16 cellular contexts compared by ENCODE assay signal in genomic region chr11:132463941-132464340, GRCh38.
DNase-seq lines count a peak whose midpoint lies in the region; ATAC-seq and TF ChIP-seq lines count a peak whose summit lies in the region.
"Had no signal": no experiment of that assay in that cellular context is flagged by ENCODE, and none has a peak within 500 bp of the region (broad histone marks: within the 10 kb centered on the region; RNA-seq: fewer than 3 reads in every experiment).

No MANE protein-coding gene starts in this region.

- no peak for TF ChIP-seq RAD21 in IMR-90 (IDR thresholded peaks at IDR 0.05; ENCODE audit: low read length)

- H2BK15ac ChIP-seq in IMR-90 (ENCODE audit: low read depth, low read length): no peak overlapping the region

- H3K4me2 ChIP-seq in IMR-90 (ENCODE audit: low read depth, low read length) (no peak overlapping the region), Karpas-422 (ENCODE audit: low read depth, low read length, poor library complexity, severe bottlenecking) (no peak overlapping the region)
- H3K4me2 ChIP-seq: PC-9 had no signal

- no peak overlapping the region for H3K23ac ChIP-seq in IMR-90 (ENCODE audit: low read depth, low read length)

- no TSS peak for BruUV-seq in IMR-90 (replicated peaks; lab: Mats Ljungman, UMichigan)

- in situ Hi-C loops in IMR-90 (cut with MboI; ENCODE audit: low sequenced_read_pairs): no loop called here

- no peak overlapping the region for H3K56ac ChIP-seq in IMR-90 (ENCODE audit: extremely low read depth, insufficient read depth, low read length)

- no peaks in the 10 kb centered on the region for H3K9me1 ChIP-seq in IMR-90 (ENCODE audit: insufficient read depth, low read length)

- H2BK120ac ChIP-seq in IMR-90 (ENCODE audit: low read depth, low read length): no peak overlapping the region

- H2BK20ac ChIP-seq in IMR-90 (ENCODE audit: low read depth, low read length): no peak overlapping the region

- H3K27me3 ChIP-seq in IMR-90 (ENCODE audit: control insufficient read depth, insufficient read depth, low read length) (no peaks in the 10 kb centered on the region), Karpas-422 (ENCODE audit: low read length) (no peaks in the 10 kb centered on the region)

- dilution Hi-C loops in IMR-90 (cut with HindIII; ENCODE audit: low sequenced_read_pairs, unreplicated experiment): no loop called here

- no peak overlapping the region for H2BK5ac ChIP-seq in IMR-90 (ENCODE audit: low read depth, low read length, poor library complexity, severe bottlenecking)

- no peak overlapping the region for H2AK5ac ChIP-seq in IMR-90 (ENCODE audit: low read depth, low read length)

- H3K36me3 ChIP-seq in IMR-90 (ENCODE audit: control insufficient read depth, insufficient read depth, low read length): no peaks in the 10 kb centered on the region
- no peaks in the 10 kb centered on the region for H3K36me3 ChIP-seq in Karpas-422 (ENCODE audit: insufficient read depth, low read length)
- H3K36me3 ChIP-seq: HAP-1 had no signal

- peak overlapping the region; percentile 57 for H2AK9ac ChIP-seq in IMR-90 (replicated peaks; ENCODE audit: low read depth, low read length, poor library complexity)

- no peak for TF ChIP-seq CTCF in AG10803 (conservative IDR thresholded peaks at IDR 0.05; ENCODE audit: low read length)
- no peak for TF ChIP-seq CTCF in IMR-90 (conservative IDR thresholded peaks at IDR 0.05; ENCODE audit: low read depth, low read length)

- ATAC-seq in IMR-90 (ENCODE audit: low read depth) (no peak), GM18870 (IDR thresholded peaks at IDR 0.05; ENCODE audit: unreplicated experiment) (no peak)

- no peak overlapping the region for H4K8ac ChIP-seq in IMR-90 (ENCODE audit: low read depth in 2 of 2, low read length in 2 of 2)

- CTCF ChIA-PET in IMR-90 (lab: Yijun Ruan, JAX): no interaction called here

- H3K14ac ChIP-seq in IMR-90 (replicated peaks; ENCODE audit: low read depth, low read length): no peak overlapping the region

- no peak for TF ChIP-seq POLR2A in IMR-90 (IDR thresholded peaks at IDR 0.05; ENCODE audit: low read depth, low read length)

- no CpG with 5 or more reads among the region's 1 CpG for WGBS in IMR-90 (ENCODE audit: extremely low coverage in 2 of 2, insufficient read length in 1 of 2), 2 experiments

- H3K27ac ChIP-seq in IMR-90 (ENCODE audit: insufficient read depth, low read length) (no peak overlapping the region), Karpas-422 (ENCODE audit: low read length) (no peak overlapping the region)
- H3K27ac ChIP-seq: PC-9 had no signal

- intact Hi-C loops in IMR-90 (cut with micrococcal nuclease): no loop called here

- H3K9me3 ChIP-seq in IMR-90 (ENCODE audit: control insufficient read depth, insufficient read depth, low read length) (no peaks in the 10 kb centered on the region), Karpas-422 (ENCODE audit: low read length) (no peaks in the 10 kb centered on the region)
- H3K9me3 ChIP-seq: HAP-1 had no signal

- no peaks in the 10 kb centered on the region for H4K20me1 ChIP-seq in IMR-90 (ENCODE audit: insufficient read depth, low read length)
- no peaks in the 10 kb centered on the region for H4K20me1 ChIP-seq in Karpas-422 (ENCODE audit: insufficient read depth, low read depth, low read length)

- POLR2A ChIA-PET in IMR-90 (lab: Charles Lee; ENCODE audit: unreplicated experiment): no interaction called here

- H3K79me2 ChIP-seq in Karpas-422 (ENCODE audit: low read length): no peaks in the 10 kb centered on the region

- H4K5ac ChIP-seq in IMR-90 (ENCODE audit: low read depth, low read length): no peak overlapping the region

- no peak overlapping the region for H3K9ac ChIP-seq in IMR-90 (ENCODE audit: low read depth, low read length)
- H3K9ac ChIP-seq in Karpas-422 (ENCODE audit: low read length): no peak overlapping the region

- no peak overlapping the region for H3K18ac ChIP-seq in IMR-90 (ENCODE audit: low read depth, low read length)

- no peak overlapping the region for H4K91ac ChIP-seq in IMR-90 (ENCODE audit: insufficient read depth, low read depth, low read length)

- H2AFZ ChIP-seq in IMR-90 (replicated peaks; ENCODE audit: low read length, poor library complexity) (no peak overlapping the region), Karpas-422 (ENCODE audit: low read length) (no peak overlapping the region)
- H2AFZ ChIP-seq: PC-9 had no signal

- H3K4ac ChIP-seq in IMR-90 (ENCODE audit: low read depth, low read length): no peak overlapping the region

- DNase-seq in AG10803 (ENCODE audit: low read depth) (peak; percentile 70), IMR-90 (no peak), dedifferentiated amniotic fluid mesenchymal stem cell (ENCODE audit: extremely low spot score) (peak; percentile 62), left kidney (ENCODE audit: low read depth, low spot score) (peak; percentile 80), Karpas-422 (no peak), EL (no peak), activated gamma-delta T cell treated with Interleukin-2 at 50 U/mL for 16 hours (no peak)
- DNase-seq: 8988T; Calu3; CD4-positive, alpha-beta memory T cell; NCI-H187 treated with DMSO at 0.1 percent for 48 hours; NCI-H2227 treated with DMSO at 0.1 percent for 48 hours; NCI-H510A treated with DMSO at 0.1 percent for 48 hours; PC-9 had no signal

- H3K4me3 ChIP-seq in AG10803 (ENCODE audit: low read length) (no peak overlapping the region), IMR-90 (ENCODE audit: insufficient read depth, low read depth, low read length) (no peak overlapping the region), Karpas-422 (ENCODE audit: low read length) (no peak overlapping the region)
- H3K4me3 ChIP-seq: HAP-1, PC-9 had no signal

- H3K9me2 ChIP-seq in Karpas-422 (replicated peaks; ENCODE audit: insufficient read depth, low read length): no peaks in the 10 kb centered on the region

- H3K4me1 ChIP-seq in IMR-90 (ENCODE audit: control insufficient read depth, insufficient read depth, low read length) (no peaks in the 10 kb centered on the region), Karpas-422 (ENCODE audit: low read length) (no peaks in the 10 kb centered on the region)
- H3K4me1 ChIP-seq: HAP-1 had no signal

- H3K79me1 ChIP-seq in IMR-90 (ENCODE audit: low read depth in 1 of 2, low read length in 2 of 2): no peaks in the 10 kb centered on the region

TF ChIP-seq in IMR-90, 13 proteins besides CTCF, POLR2A, EP300 and RAD21:
- no peak for TF ChIP-seq RCOR1 (IDR thresholded peaks at IDR 0.05; ENCODE audit: insufficient replicate concordance, low read length)
- TF ChIP-seq CHD1 (IDR thresholded peaks at IDR 0.05; ENCODE audit: low read depth, low read length): no peak
- TF ChIP-seq SMC3 (IDR thresholded peaks at IDR 0.05; ENCODE audit: low read depth, low read length): no peak
- TF ChIP-seq RFX5 (IDR thresholded peaks at IDR 0.05; ENCODE audit: low read depth, low read length): no peak
- no peak for TF ChIP-seq ELK1 (IDR thresholded peaks at IDR 0.05; ENCODE audit: borderline replicate concordance, low read depth, low read length)
- no peak for TF ChIP-seq MAFK (IDR thresholded peaks at IDR 0.05; ENCODE audit: low read depth, low read length)
- no peak for TF ChIP-seq CEBPB (IDR thresholded peaks at IDR 0.05; ENCODE audit: low read depth, low read length)
- no peak for TF ChIP-seq NFE2L2 (IDR thresholded peaks at IDR 0.05; ENCODE audit: low read depth, low read length)
- no peak for TF ChIP-seq MXI1 (IDR thresholded peaks at IDR 0.05; ENCODE audit: borderline replicate concordance, low read depth, low read length)
- TF ChIP-seq MAZ (IDR thresholded peaks at IDR 0.05; ENCODE audit: borderline replicate concordance, low read depth, low read length): no peak
- TF ChIP-seq FOS (IDR thresholded peaks at IDR 0.05; ENCODE audit: low read depth, low read length): no peak
- no peak for TF ChIP-seq BHLHE40 (IDR thresholded peaks at IDR 0.05; ENCODE audit: low read depth, low read length)
- TF ChIP-seq USF2 (IDR thresholded peaks at IDR 0.05; ENCODE audit: low read depth, low read length): no peak

Comparison
In these comparisons a context has a peak if more than half of its experiments do, and no peak if none do; other contexts are left out.
1. DNase-seq: peak in AG10803 (single experiment), dedifferentiated amniotic fluid mesenchymal stem cell (single experiment) and left kidney (single experiment); none in IMR-90 (single experiment), Karpas-422 (single experiment), EL (single experiment) and activated gamma-delta T cell treated with Interleukin-2 at 50 U/mL for 16 hours (single experiment).